In the genomic region with DNA sequence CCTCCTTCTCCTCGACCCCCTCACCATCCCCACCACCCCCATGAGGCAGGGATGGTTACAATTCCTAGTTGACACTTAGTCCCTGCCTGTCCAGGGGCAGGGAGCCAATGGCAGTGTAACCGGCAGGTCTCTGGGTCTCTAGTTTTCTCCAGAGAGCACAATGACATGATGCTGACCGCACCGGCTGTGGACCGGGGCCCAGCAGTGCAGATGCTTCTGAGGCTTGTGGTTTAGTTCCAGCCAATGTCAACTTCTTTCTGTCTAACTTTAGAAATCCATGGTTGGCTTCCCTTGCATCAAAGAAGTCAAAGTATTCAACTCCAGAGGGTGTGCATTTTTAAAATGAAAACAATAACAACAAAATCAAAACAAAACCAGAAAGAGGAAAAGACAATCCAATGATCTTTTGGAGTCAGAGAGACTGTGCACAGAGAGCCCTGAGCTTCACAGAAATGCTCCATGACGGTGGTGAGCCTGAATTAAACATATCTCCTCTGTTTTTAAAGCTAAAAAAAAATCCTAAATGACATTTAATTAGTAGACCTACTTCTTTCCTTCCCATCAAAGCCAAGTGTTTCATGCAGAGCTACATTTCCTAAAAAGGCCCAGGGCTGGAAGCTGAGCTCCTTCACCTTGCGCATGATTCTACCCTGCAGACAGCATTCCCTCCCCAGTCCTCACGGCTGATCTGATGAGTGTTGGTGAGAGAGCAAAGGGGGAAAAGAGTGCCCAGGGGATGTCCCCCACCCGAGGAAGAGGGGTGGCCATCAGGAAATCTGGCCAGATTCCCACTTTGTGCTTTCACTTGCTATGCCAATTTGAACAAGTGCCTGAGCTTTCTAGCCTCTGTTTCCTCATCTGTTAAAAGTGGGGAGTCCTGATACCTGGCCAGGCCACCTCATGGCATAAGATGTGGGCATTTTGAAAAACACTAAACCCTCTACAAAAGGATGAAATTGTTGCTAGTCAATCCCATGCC, we compare ENCODE assay signal across 8 cellular contexts.
A peak's percentile ranks its signal among the peaks of the same experiment; 100 is the strongest.
DNase-seq lines count a peak whose midpoint lies in the region; ATAC-seq and TF ChIP-seq lines count a peak whose summit lies in the region.

No MANE protein-coding gene starts in this region.

- H3K36me3 ChIP-seq in ACC112 (ENCODE audit: insufficient read depth, low read length) (no peaks in the 10 kb centered on the region; the same call in 1 of the 2 replicates), GM23248 (ENCODE audit: low read depth) (no peaks in the 10 kb centered on the region), SJSA1 (no peaks in the 10 kb centered on the region)
- H3K36me3 ChIP-seq in CD8-positive, alpha-beta T cell (ENCODE audit: insufficient read depth, low read length) = no peaks in the 10 kb centered on the region

- no peaks in the 10 kb centered on the region for H3K9me2 ChIP-seq in GM23248 (ENCODE audit: insufficient read depth)

- H4K20me1 ChIP-seq in GM23248 (ENCODE audit: insufficient read depth) = no peaks in the 10 kb centered on the region

- H3K79me2 ChIP-seq in ACC112 (ENCODE audit: control insufficient read depth, insufficient read depth, low read length, unreplicated experiment) (no peaks in the 10 kb centered on the region), GM23248 (ENCODE audit: insufficient read depth) (no peaks in the 10 kb centered on the region)

- intact Hi-C loops in CD8-positive, alpha-beta T cell (cut with DNase I, micrococcal nuclease) = no loop called here

- H3K4me3 ChIP-seq in ACC112 (ENCODE audit: low read depth, low read length) (peak overlapping the region; percentile 44), GM23248 (peak overlapping the region; percentile 23), SJSA1 (no peak overlapping the region)
- no peak overlapping the region for H3K4me3 ChIP-seq in CD8-positive, alpha-beta T cell (ENCODE audit: low read depth, low read length)

- H3K27me3 ChIP-seq in ACC112 (ENCODE audit: insufficient read depth, low read length) (no peaks in the 10 kb centered on the region), GM23248 (replicated peaks; ENCODE audit: insufficient read depth) (no peaks in the 10 kb centered on the region), SJSA1 (replicated peaks) (no peaks in the 10 kb centered on the region)
- no peaks in the 10 kb centered on the region for H3K27me3 ChIP-seq in CD8-positive, alpha-beta T cell (ENCODE audit: insufficient read depth, low read length)

- no peaks in the 10 kb centered on the region for H3K36me3 Mint-ChIP-seq in CD8-positive, alpha-beta T cell

- DNase-seq in GM23248 = peak; percentile 85
- peak; percentile 55 to 59 for DNase-seq in SJSA1 (ENCODE audit: low read depth in 1 of 2, low spot score in 2 of 2)
- peak; percentile 35 for DNase-seq in islet precursor cell
- no peak for DNase-seq in NCI-H1105 treated with DMSO at 0.1 percent for 48 hours (lab: John Stamatoyannopoulos, UW)
- DNase-seq in CD8-positive, alpha-beta T cell = no peak
- DNase-seq in NCI-H2029 treated with DMSO at 0.1 percent for 48 hours (lab: John Stamatoyannopoulos, UW) = no peak

- H3F3A ChIP-seq in GM23248 (ENCODE audit: insufficient read depth) = peaks cover 43% of the 10 kb centered on the region

- H3K9me3 ChIP-seq in GM23248 (ENCODE audit: low read depth) (no peaks in the 10 kb centered on the region), SJSA1 (replicated peaks) (no peaks in the 10 kb centered on the region)
- H3K9me3 ChIP-seq in CD8-positive, alpha-beta T cell (ENCODE audit: low read length) = no peaks in the 10 kb centered on the region

- no peaks in the 10 kb centered on the region for H3K27me3 Mint-ChIP-seq in CD8-positive, alpha-beta T cell (ENCODE audit: low read depth)

- H3K9me3 Mint-ChIP-seq in CD8-positive, alpha-beta T cell = peaks cover 8% of the 10 kb centered on the region

- 26 to 28% methylated on average over 8 to 9 of the region's 9 CpGs for WGBS in GM23248 (ENCODE audit: low coverage in 1 of 2, low lambda C conversion rate in 2 of 2, missing lambda C conversion rate in 2 of 2), 2 experiments

- in situ Hi-C loops in GM23248 (cut with MboI) = no loop called here

- no peak for TF ChIP-seq CTCF in CD8-positive, alpha-beta T cell (IDR thresholded peaks at IDR 0.05)

- no peak overlapping the region for H3K27ac Mint-ChIP-seq in CD8-positive, alpha-beta T cell

- H3K4me3 Mint-ChIP-seq in CD8-positive, alpha-beta T cell = no peak overlapping the region

- H3K4me1 ChIP-seq in ACC112 (ENCODE audit: control insufficient read depth, insufficient read depth, low read length, unreplicated experiment) (peaks cover 18% of the 10 kb centered on the region), GM23248 (ENCODE audit: insufficient read depth) (peaks cover 32% of the 10 kb centered on the region), SJSA1 (replicated peaks) (peaks cover 28% of the 10 kb centered on the region)
- H3K4me1 ChIP-seq in CD8-positive, alpha-beta T cell (ENCODE audit: insufficient read depth, low read length) = no peaks in the 10 kb centered on the region

- no peak overlapping the region for H3K9ac ChIP-seq in GM23248

- peaks cover 9% of the 10 kb centered on the region for H3K4me1 Mint-ChIP-seq in CD8-positive, alpha-beta T cell (ENCODE audit: low read depth)

- POLR2A ChIA-PET in CD8-positive, alpha-beta T cell (lab: Charles Lee) = interaction anchor here (0.6 kb wide), 1 partner anchor 249 kb away, joined by 3 read pairs; no protein-coding TSS in a partner anchor

- H3K27ac ChIP-seq in ACC112 (ENCODE audit: low read depth, low read length) = peak overlapping the region; percentile 4
- peak overlapping the region; percentile 49 for H3K27ac ChIP-seq in GM23248
- no peak overlapping the region for H3K27ac ChIP-seq in SJSA1
- H3K27ac ChIP-seq in CD8-positive, alpha-beta T cell (ENCODE audit: low read depth, low read length) = no peak overlapping the region

- H2AFZ ChIP-seq in ACC112 (ENCODE audit: low read length, unreplicated experiment) = peak overlapping the region; percentile 7
- H2AFZ ChIP-seq in GM23248 = peak overlapping the region; percentile 46

- H3K4me2 ChIP-seq in GM23248 (ENCODE audit: unreplicated experiment) = peak overlapping the region; percentile 52

- CTCF ChIA-PET in CD8-positive, alpha-beta T cell (lab: Charles Lee) = interaction anchor here (0.7 kb wide), 1 partner anchor 597 kb away, joined by 5 read pairs; no protein-coding TSS in a partner anchor

- ATAC-seq in GM21526 (IDR thresholded peaks at IDR 0.05; ENCODE audit: low FRiP score, unreplicated experiment) = no peak
- no peak for ATAC-seq in CD8-positive, alpha-beta T cell

Comparison
In these comparisons a context has a peak if more than half of its experiments do, and no peak if none do; other contexts are left out.
1. H3K27ac ChIP-seq: peak in ACC112 (single experiment) and GM23248 (single experiment); none in SJSA1 (single experiment) and CD8-positive, alpha-beta T cell (single experiment).
2. H3K4me3 ChIP-seq: peak in ACC112 (single experiment) and GM23248 (single experiment); none in SJSA1 (single experiment) and CD8-positive, alpha-beta T cell (single experiment).
3. DNase-seq: peak in GM23248 (single experiment), SJSA1 (2 of 2) and islet precursor cell (single experiment); none in NCI-H1105 treated with DMSO at 0.1 percent for 48 hours (single experiment), CD8-positive, alpha-beta T cell (0 of 7) and NCI-H2029 treated with DMSO at 0.1 percent for 48 hours (single experiment).